ENCODE assay signal across 8 cellular contexts in the genomic region with DNA sequence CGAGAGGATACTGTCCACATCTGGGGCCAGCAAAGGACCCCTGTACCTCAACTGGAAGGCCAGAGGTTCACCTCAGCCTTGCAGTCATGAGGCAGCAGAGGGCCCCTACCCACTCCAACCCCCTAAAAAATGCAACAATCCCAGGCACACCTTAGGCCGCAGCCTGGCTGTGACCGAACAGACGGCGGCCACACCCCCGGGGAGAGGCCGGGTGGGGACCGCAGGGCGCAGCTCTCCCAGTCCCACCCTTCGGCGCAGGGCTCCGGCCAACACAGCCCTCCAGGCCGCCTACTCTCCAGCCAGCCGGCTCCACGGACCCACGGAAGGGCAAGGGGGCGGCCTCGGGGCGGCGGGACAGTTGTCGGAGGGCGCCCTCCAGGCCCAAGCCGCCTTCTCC. TPM values are rescaled to one million over a fixed set of nuclear protein-coding genes. Genes with fewer than 3 reads are reported as not detected.
DNase-seq lines count a peak whose midpoint lies in the region; ATAC-seq and TF ChIP-seq lines count a peak whose summit lies in the region.

No MANE protein-coding gene starts in this region.

- H3K36me3 ChIP-seq in ascending aorta (no peaks in the 10 kb centered on the region), stomach (no peaks in the 10 kb centered on the region)

- no peak for ATAC-seq in GM21619 (IDR thresholded peaks at IDR 0.05; ENCODE audit: unreplicated experiment)

- H3K4me1 ChIP-seq in ascending aorta (peaks cover 8 to 10% of the 10 kb centered on the region in 2 donors), stomach (peaks cover 26 to 54% (median 32%) of the 10 kb centered on the region in 4 donors)

- no peak for TF ChIP-seq CTCF in ascending aorta (IDR thresholded peaks at IDR 0.05)
- no peak for TF ChIP-seq CTCF in stomach (IDR thresholded peaks at IDR 0.05)

- DNase-seq in LoVo (ENCODE audit: low spot score) (peak; percentile 69), ascending aorta (ENCODE audit: low spot score in 2 of 2) (no peak), stomach (peak; percentile 35), iPS-NIHi7 (ENCODE audit: extremely low spot score) (no peak)
- no peak for DNase-seq in stimulated activated CD4-positive, alpha-beta T cell treated with anti-CD3 and anti-CD28 coated beads, Interleukin-2, amount 100 ng/mL, for 24 hours
- no peak for DNase-seq in stimulated activated naive CD4-positive, alpha-beta T cell (lab: John Stamatoyannopoulos, UW)

- H3K27me3 ChIP-seq in ascending aorta, result no peaks in the 10 kb centered on the region
- no peaks in the 10 kb centered on the region for H3K27me3 ChIP-seq in stomach

- intact Hi-C loops in ascending aorta (cut with DNase I), result loop anchor here (2.0 kb wide), 1 partner anchor 115 kb away; the partner anchor contains the start of gene IDH3A
- intact Hi-C loops in stomach (cut with DNase I; ENCODE audit: low total_unique reads), result no loop called here

- no peak for TF ChIP-seq EP300 in stomach (IDR thresholded peaks at IDR 0.05)

- TF ChIP-seq POLR2A in stomach (IDR thresholded peaks at IDR 0.05), result no peak

- H3K4me3 ChIP-seq in ascending aorta, result peak overlapping the region; percentile 61 to 92
- H3K4me3 ChIP-seq in iPS-18c (ENCODE audit: insufficient read depth, low read depth, low read length), result peak overlapping the region; percentile 38; the same call in 1 of the 2 replicates
- H3K4me3 ChIP-seq in stomach, result peak overlapping the region; percentile 60 to 78 (median 68)

- no peaks in the 10 kb centered on the region for H3K9me3 ChIP-seq in ascending aorta
- peaks cover 3% of the 10 kb centered on the region for H3K9me3 ChIP-seq in iPS-18c (ENCODE audit: control insufficient read depth, insufficient read depth, low read length)
- no peaks in the 10 kb centered on the region for H3K9me3 ChIP-seq in stomach

- H3K27ac ChIP-seq in ascending aorta, result peak overlapping the region; percentile 22 to 75
- peak overlapping the region; percentile 37 to 84 (median 81) for H3K27ac ChIP-seq in stomach

- 58 to 71% (median 66%) methylated on average over 10 to 23 of the region's 23 CpGs for WGBS in stomach, 5 donors

RNA-seq across cellular contexts. Expression of gene DNAJA4, which starts 0.5 kb away (rescaled TPM):
- 3.5 TPM for total RNA-seq in ascending aorta
- 10 to 100 TPM in 4 of 5 donors, not detected in 1; 30.3 to 53.6 (median 37.9) TPM for total RNA-seq in stomach
- polyA plus RNA-seq in stomach, result 10 to 100 TPM; 11.4 to 12.9 (median 12.8) TPM

RNA-seq across cellular contexts. Expression of gene ACSBG1, which starts 29.5 kb away (rescaled TPM):
- total RNA-seq in ascending aorta, result not detected
- total RNA-seq in stomach, result 1 to 10 TPM in 1 of 5 donors, under 1 TPM in 1, not detected in 3; under 0.01 to 1.5 TPM
- under 1 TPM; 0.12 to 0.30 (median 0.15) TPM for polyA plus RNA-seq in stomach

RNA-seq across cellular contexts. Expression of gene SKIC8, which starts 35.5 kb away (rescaled TPM):
- 19.9 TPM for total RNA-seq in ascending aorta
- 100 to 1,000 TPM in 1 of 5 donors, 10 to 100 TPM in 4; 22.2 to 119 (median 58.4) TPM for total RNA-seq in stomach
- 10 to 100 TPM; 40.3 to 60.2 (median 49.3) TPM for polyA plus RNA-seq in stomach

Comparison
In these comparisons a context has a peak if more than half of its experiments do, and no peak if none do; other contexts are left out.
1. DNase-seq: peak in LoVo (single experiment) and stomach (single experiment); none in ascending aorta (0 of 2), stimulated activated CD4-positive, alpha-beta T cell treated with anti-CD3 and anti-CD28 coated beads, Interleukin-2, amount 100 ng/mL, for 24 hours (0 of 2), stimulated activated naive CD4-positive, alpha-beta T cell (0 of 6) and iPS-NIHi7 (single experiment).
2. Peak in every context shown above with its lines, with median percentiles within 50 percentile points of each other: H3K4me3 ChIP-seq.